In the genomic region with DNA sequence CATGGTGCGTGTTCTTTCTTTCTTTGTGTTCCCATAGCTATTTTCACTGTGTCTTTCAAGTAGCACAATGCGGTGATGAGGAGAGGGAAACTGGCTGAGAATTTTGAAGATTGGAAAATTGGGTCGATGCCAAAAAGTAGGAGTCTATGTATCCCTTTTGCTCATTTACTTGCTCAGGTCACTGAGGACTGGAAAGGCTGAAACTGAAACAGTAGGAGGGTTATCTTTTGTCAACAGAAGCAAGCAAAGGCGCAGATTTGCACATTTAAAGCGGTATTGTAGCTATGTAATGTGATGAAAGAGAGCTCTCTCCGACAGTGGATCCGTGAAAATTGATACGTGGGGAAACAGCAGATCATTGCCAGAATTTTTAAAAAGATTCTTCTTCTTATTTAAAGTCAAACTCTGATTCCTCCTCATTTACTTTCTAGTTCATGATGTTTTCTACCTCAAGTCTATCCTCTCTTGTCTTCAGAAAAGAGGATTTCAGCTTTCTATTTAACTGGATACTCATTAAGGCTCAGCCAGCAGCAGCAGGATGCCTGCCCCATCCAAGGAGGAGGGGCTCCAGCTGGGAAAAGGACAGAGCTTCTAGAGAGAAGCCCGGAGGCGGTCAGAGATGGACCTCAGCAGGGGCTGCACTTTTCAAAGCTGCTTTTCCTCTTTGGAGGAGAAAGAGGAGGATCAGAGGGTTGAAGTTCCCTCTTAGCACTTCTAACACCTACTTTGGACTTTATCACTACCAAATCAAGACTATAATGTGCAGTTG, we compare ENCODE assay signal across 10 cellular contexts. TPM values are rescaled to one million over a fixed set of nuclear protein-coding genes. Genes with fewer than 3 reads are reported as not detected.
DNase-seq lines count a peak whose midpoint lies in the region; ATAC-seq and TF ChIP-seq lines count a peak whose summit lies in the region.
"Had no signal": no experiment of that assay in that cellular context is flagged by ENCODE, and none has a peak within 500 bp of the region (broad histone marks: within the 10 kb centered on the region; RNA-seq: fewer than 3 reads in every experiment).

No MANE protein-coding gene starts in this region.

- H3K4me1 ChIP-seq in prostate gland (replicated peaks): no peaks in the 10 kb centered on the region

- peak; percentile 87 for DNase-seq in NCI-H146 (lab: John Stamatoyannopoulos, UW)
- DNase-seq in brain microvascular endothelial cell: no peak
- DNase-seq in iris pigment epithelial cell (ENCODE audit: low read depth): peak; percentile 40
- peak in 26 of 49 donors; percentile 1 to 42 (median 14) for DNase-seq in substantia nigra (lab: John Stamatoyannopoulos, UW)
- no peak for DNase-seq in effector memory CD8-positive, alpha-beta T cell
- no peak for DNase-seq in prostate gland (ENCODE audit: low spot score)
- no peak for DNase-seq in DMS114 treated with DMSO at 0.1 percent for 48 hours (lab: John Stamatoyannopoulos, UW; ENCODE audit: unreplicated experiment)
- DNase-seq: activated naive CD8-positive, alpha-beta T cell treated with anti-CD3 and anti-CD28 coated beads, Interleukin-2, amount 10 ng/mL, durations not matched to agents 7 days and 5 days; mucosa of descending colon had no signal

- H3K4me1 Mint-ChIP-seq in effector memory CD8-positive, alpha-beta T cell (ENCODE audit: low read depth in 2 of 2): no peaks in the 10 kb centered on the region
- H3K4me1 Mint-ChIP-seq: activated naive CD8-positive, alpha-beta T cell treated with anti-CD3 and anti-CD28 coated beads, Interleukin-2, amount 10 ng/mL, durations not matched to agents 7 days and 5 days had no signal

- TF ChIP-seq POLR2A in prostate gland (IDR thresholded peaks at IDR 0.05): no peak

- no peaks in the 10 kb centered on the region for H3K36me3 Mint-ChIP-seq in effector memory CD8-positive, alpha-beta T cell (ENCODE audit: insufficient read depth)

- H3K36me3 ChIP-seq in brain microvascular endothelial cell (replicated peaks) (no peaks in the 10 kb centered on the region), prostate gland (no peaks in the 10 kb centered on the region)

- H3K27ac ChIP-seq in brain microvascular endothelial cell (no peak overlapping the region), substantia nigra (ENCODE audit: low read depth, low read length, poor library complexity, severe bottlenecking) (no peak overlapping the region), prostate gland (no peak overlapping the region)

- H3K4me3 ChIP-seq in brain microvascular endothelial cell (ENCODE audit: low read depth, low read length): peak overlapping the region; percentile 32
- H3K4me3 ChIP-seq in prostate gland: no peak overlapping the region
- H3K4me3 ChIP-seq: mucosa of descending colon had no signal

- no peaks in the 10 kb centered on the region for H3K27me3 Mint-ChIP-seq in effector memory CD8-positive, alpha-beta T cell

- H3K27ac Mint-ChIP-seq in effector memory CD8-positive, alpha-beta T cell: no peak overlapping the region
- H3K27ac Mint-ChIP-seq: activated naive CD8-positive, alpha-beta T cell treated with anti-CD3 and anti-CD28 coated beads, Interleukin-2, amount 10 ng/mL, durations not matched to agents 7 days and 5 days had no signal

- no peak for ATAC-seq in effector memory CD8-positive, alpha-beta T cell (replicated peaks)
- no peak for ATAC-seq in GM21390 (IDR thresholded peaks at IDR 0.05; ENCODE audit: unreplicated experiment)
- ATAC-seq: mucosa of descending colon had no signal

- intact Hi-C loops in prostate gland (cut with DNase I): no loop called here

- peaks cover 3 to 7% of the 10 kb centered on the region in 2 donors for H3K9me3 Mint-ChIP-seq in effector memory CD8-positive, alpha-beta T cell

- no peak overlapping the region for H3K4me3 Mint-ChIP-seq in effector memory CD8-positive, alpha-beta T cell
- H3K4me3 Mint-ChIP-seq: activated naive CD8-positive, alpha-beta T cell treated with anti-CD3 and anti-CD28 coated beads, Interleukin-2, amount 10 ng/mL, durations not matched to agents 7 days and 5 days had no signal

- no peaks in the 10 kb centered on the region for H3K9me3 ChIP-seq in prostate gland
- H3K9me3 ChIP-seq: mucosa of descending colon had no signal

- 27% methylated on average over 10 of the region's 10 CpGs for WGBS in prostate gland

- in situ Hi-C loops in brain microvascular endothelial cell (cut with HindIII; ENCODE audit: low pct_ligation_motif_present, low sequenced_read_pairs): no loop called here

- TF ChIP-seq CTCF in brain microvascular endothelial cell (IDR thresholded peaks at IDR 0.05; ENCODE audit: low read depth, low read length, missing control alignments) (no peak), prostate gland (IDR thresholded peaks at IDR 0.05) (no peak)

- H3K27me3 ChIP-seq in brain microvascular endothelial cell (replicated peaks) (no peaks in the 10 kb centered on the region), prostate gland (replicated peaks; ENCODE audit: insufficient read depth) (no peaks in the 10 kb centered on the region)

RNA-seq across cellular contexts. Expression of a gene that starts 15.9 kb away (rescaled TPM):
- total RNA-seq in prostate gland: 100 to 1,000 TPM in 1 of 2 donors, 10 to 100 TPM in 1; 13.7 to 103 TPM

Comparison
In these comparisons a context has a peak if more than half of its experiments do, and no peak if none do; other contexts are left out.
1. DNase-seq: peak in NCI-H146 (single experiment), iris pigment epithelial cell (single experiment) and substantia nigra (26 of 49); none in brain microvascular endothelial cell (single experiment), effector memory CD8-positive, alpha-beta T cell (0 of 3), prostate gland (single experiment) and DMS114 treated with DMSO at 0.1 percent for 48 hours (single experiment).